In genomic region chr1:181112071-181112929, GRCh38 we compare ENCODE assay signal across 8 cellular contexts. TPM values are rescaled to one million over a fixed set of nuclear protein-coding genes. Genes with fewer than 3 reads are reported as not detected.
A peak's percentile ranks its signal among the peaks of the same experiment; 100 is the strongest.
DNase-seq lines count a peak whose midpoint lies in the region; ATAC-seq and TF ChIP-seq lines count a peak whose summit lies in the region.

No MANE protein-coding gene starts in this region.

- H3K4me1 Mint-ChIP-seq in H9 = peaks cover 28 to 54% of the 10 kb centered on the region in 2 experiments

- H2AK5ac ChIP-seq in H9 (ENCODE audit: insufficient read length, low read length) = no peak overlapping the region

- no peaks in the 10 kb centered on the region for H3K23me2 ChIP-seq in H9 (ENCODE audit: insufficient read length, low read depth, low read length, poor library complexity, severe bottlenecking)

- no peak overlapping the region for H4K5ac ChIP-seq in H9 (ENCODE audit: insufficient read length, low read depth, low read length)

- no peaks in the 10 kb centered on the region; the same call in 1 of the 2 replicates for H3K27me3 ChIP-seq in H9 (ENCODE audit: insufficient read depth, low read length)

- no peak overlapping the region for H4K8ac ChIP-seq in H9 (replicated peaks; ENCODE audit: insufficient read length, low read depth, low read length)

- H3K9me3 ChIP-seq in H9 (ENCODE audit: control insufficient read depth, low read depth, low read length) = no peaks in the 10 kb centered on the region

- no peak overlapping the region for H3K4me2 ChIP-seq in H9 (ENCODE audit: insufficient read depth, insufficient read length, low read length)

- H2BK20ac ChIP-seq in H9 (ENCODE audit: low read depth, low read length, poor library complexity, severe bottlenecking) = no peak overlapping the region

- no peak overlapping the region for H2AFZ ChIP-seq in H9 (ENCODE audit: low read length)

- DNase-seq in H9 = no peak
- DNase-seq in RPMI7951 (ENCODE audit: low read depth) = peak; percentile 97
- DNase-seq in foreskin fibroblast = peak; percentile 99 to 100
- DNase-seq in skeletal muscle cell (ENCODE audit: low read depth) = peak; percentile 99
- no peak for DNase-seq in OCI-M2 (lab: John Stamatoyannopoulos, UW; ENCODE audit: unreplicated experiment)
- no peak for DNase-seq in KG1 (lab: John Stamatoyannopoulos, UW)

- H3K27ac ChIP-seq in H9 (ENCODE audit: insufficient read length, low read depth, low read length) = no peak overlapping the region

- no peak overlapping the region for H2BK120ac ChIP-seq in H9 (ENCODE audit: low read depth, low read length, poor library complexity, severe bottlenecking)

- no peaks in the 10 kb centered on the region for H3K79me1 ChIP-seq in H9 (ENCODE audit: insufficient read depth, low read depth, low read length, poor library complexity, severe bottlenecking)

- TF ChIP-seq CTCF in H9 (conservative IDR thresholded peaks at IDR 0.05) (no peak), foreskin fibroblast (IDR thresholded peaks at IDR 0.05; ENCODE audit: low read depth, low read length) (no peak)

- H3K27ac Mint-ChIP-seq in H9 = peak overlapping the region in 1 of 3 experiments; percentile 11; a peak in 1 of 7 replicates

- H2BK15ac ChIP-seq in H9 (ENCODE audit: low read depth, low read length) = no peak overlapping the region

- H3K18ac ChIP-seq in H9 (ENCODE audit: insufficient read length, low read depth, low read length) = no peak overlapping the region

- no peak overlapping the region for H2BK12ac ChIP-seq in H9 (ENCODE audit: insufficient read length, low read depth, low read length)

- H3K56ac ChIP-seq in H9 (ENCODE audit: insufficient read length, low read depth, low read length) = no peak overlapping the region

- no peaks in the 10 kb centered on the region; the same call in 1 of the 2 replicates for H3K4me1 ChIP-seq in H9 (ENCODE audit: insufficient read depth, low read length)

- no peaks in the 10 kb centered on the region for H4K20me1 ChIP-seq in H9 (ENCODE audit: control insufficient read depth, insufficient read depth, insufficient read length)

- peaks cover 54% of the 10 kb centered on the region for H3K27me3 Mint-ChIP-seq in H9 (ENCODE audit: low read depth)

- WGBS in H9 (ENCODE audit: extremely low coverage, insufficient read length, low lambda C conversion rate) = no CpG with 5 or more reads among the region's 10 CpGs

- ATAC-seq in HG03095 (IDR thresholded peaks at IDR 0.05; ENCODE audit: unreplicated experiment) (no peak), GM21529 (IDR thresholded peaks at IDR 0.05; ENCODE audit: unreplicated experiment) (no peak)

- H3T11ph ChIP-seq in H9 (ENCODE audit: low read length) = no peak overlapping the region

- H3K4ac ChIP-seq in H9 (ENCODE audit: low read depth, low read length) = no peak overlapping the region

- no peak overlapping the region for H3K9ac ChIP-seq in H9 (ENCODE audit: extremely low read depth, insufficient read length, low read length)

- no peak overlapping the region for H3K23ac ChIP-seq in H9 (ENCODE audit: insufficient read length, low read depth, low read length)

- no peak overlapping the region for H2BK5ac ChIP-seq in H9 (ENCODE audit: insufficient read length, low read length)

- H3K4me3 Mint-ChIP-seq in H9 = no peak overlapping the region

- no peaks in the 10 kb centered on the region for H3K79me2 ChIP-seq in H9 (ENCODE audit: insufficient read depth, low read length)

- H3K4me3 ChIP-seq in foreskin fibroblast (ENCODE audit: low read depth in 1 of 2, low read length in 2 of 2) = no peak overlapping the region
- no peak overlapping the region for H3K4me3 ChIP-seq in skeletal muscle cell (ENCODE audit: low read depth, low read length)

- no peaks in the 10 kb centered on the region; a peak in 1 of 7 replicates for H3K36me3 Mint-ChIP-seq in H9 (ENCODE audit: insufficient read depth in 1 of 3, low read depth in 3 of 3)

- no peak overlapping the region for H4K91ac ChIP-seq in H9 (ENCODE audit: insufficient read length, low read depth, low read length)

- peak overlapping the region; percentile 51; the same call in 1 of the 2 replicates for H3K14ac ChIP-seq in H9 (ENCODE audit: insufficient read depth, low read length)

- H3K9me3 Mint-ChIP-seq in H9 = no peaks in the 10 kb centered on the region; a peak in 1 of 5 replicates

RNA-seq across cellular contexts. Expression of gene IER5, which starts 23.8 kb away (rescaled TPM):
- total RNA-seq in H9 (2021) = 6.7 and 7.6 TPM in 2 replicates
- total RNA-seq in RPMI7951 (2014; rRNA removed; shearing (Covaris generic)) = 7.6 and 10.7 TPM in 2 replicates

Comparison
In these comparisons a context has a peak if more than half of its experiments do, and no peak if none do; other contexts are left out.
1. DNase-seq: peak in RPMI7951 (single experiment), foreskin fibroblast (2 of 2) and skeletal muscle cell (single experiment); none in H9 (single experiment), OCI-M2 (single experiment) and KG1 (single experiment).